1 cellular context compared by ENCODE assay signal in the genomic region with DNA sequence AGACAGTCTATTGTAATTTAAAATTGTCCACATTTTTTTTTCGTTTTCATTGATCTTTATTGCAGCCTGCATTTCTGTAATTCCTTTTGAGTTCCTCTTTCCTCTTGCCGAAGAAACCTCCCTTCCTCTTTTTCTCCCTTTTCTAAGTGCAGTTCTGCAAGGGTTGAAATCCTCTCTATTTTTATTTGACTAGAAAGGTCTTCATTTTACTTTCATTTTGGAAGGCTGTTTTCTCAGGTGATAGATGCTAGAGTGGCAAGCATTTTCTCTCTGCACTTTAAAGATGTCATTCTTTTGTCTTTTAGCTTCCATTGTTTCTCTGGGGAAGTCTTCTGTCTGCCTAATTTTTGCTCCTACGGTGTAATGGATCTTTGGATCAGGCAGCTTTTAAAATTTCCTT.
TF ChIP-seq lines count a peak whose summit lies in the region.

No MANE protein-coding gene starts in this region.

TF ChIP-seq in K562, 482 proteins besides CTCF, POLR2A, EP300 and RAD21:
- TF ChIP-seq ZNF282 (CRISPR knock-in tag; IDR thresholded peaks at IDR 0.05) = no peak
- TF ChIP-seq SPI1 (IDR thresholded peaks at IDR 0.05; ENCODE audit: borderline replicate concordance, low read depth, low read length) = peak; percentile 60; the same call in 1 of the 2 replicates
